Comparison of ENCODE assay signal across 17 cellular contexts in genomic region chrY:2857686-2858085, GRCh38. TPM values are rescaled to one million over a fixed set of nuclear protein-coding genes. Genes with fewer than 3 reads are reported as not detected.
A peak's percentile ranks its signal among the peaks of the same experiment; 100 is the strongest.
DNase-seq lines count a peak whose midpoint lies in the region; ATAC-seq, FAIRE-seq and TF ChIP-seq lines count a peak whose summit lies in the region.
"Had no signal": no experiment of that assay in that cellular context is flagged by ENCODE, and none has a peak within 500 bp of the region (broad histone marks: within the 10 kb centered on the region; RNA-seq: fewer than 3 reads in every experiment).

No MANE protein-coding gene starts in this region.

- peak overlapping the region; percentile 68 for H3K4me3 Mint-ChIP-seq in activated naive CD4-positive, alpha-beta T cell treated with anti-CD3 and anti-CD28 coated beads, Interleukin-2, amount 50 U/mL, for 24 hours

- H3K9me3 Mint-ChIP-seq in activated naive CD4-positive, alpha-beta T cell treated with anti-CD3 and anti-CD28 coated beads, Interleukin-2, amount 50 U/mL, for 24 hours: no peaks in the 10 kb centered on the region

- peaks cover 29% of the 10 kb centered on the region for H3K36me3 Mint-ChIP-seq in activated naive CD4-positive, alpha-beta T cell treated with anti-CD3 and anti-CD28 coated beads, Interleukin-2, amount 50 U/mL, for 24 hours

- H3K9me3 ChIP-seq in OCI-LY3 (ENCODE audit: insufficient read depth, low read length) (no peaks in the 10 kb centered on the region), upper lobe of right lung (no peaks in the 10 kb centered on the region)
- H3K9me3 ChIP-seq: BLaER1, HAP-1, psoas muscle had no signal

- no peak overlapping the region for H2AFZ ChIP-seq in OCI-LY3 (ENCODE audit: low read depth, low read length)

- TF ChIP-seq CTCF in OCI-LY3 (IDR thresholded peaks at IDR 0.05; ENCODE audit: low read depth, low read length) (0 out of 2 replicates have a peak, but pooled peaks have one; percentile 6), bronchial epithelial cell (IDR thresholded peaks at IDR 0.05; ENCODE audit: insufficient read depth, low read length, severe bottlenecking) (no peak), upper lobe of right lung (IDR thresholded peaks at IDR 0.05) (peak; percentile 10)

- H3K4me1 Mint-ChIP-seq in activated naive CD4-positive, alpha-beta T cell treated with anti-CD3 and anti-CD28 coated beads, Interleukin-2, amount 50 U/mL, for 24 hours: peaks cover 79% of the 10 kb centered on the region

- peaks cover 98% of the 10 kb centered on the region for H3K79me2 ChIP-seq in OCI-LY3 (ENCODE audit: low read length)

- H3K9ac ChIP-seq in OCI-LY3 (ENCODE audit: low read length): no peak overlapping the region
- H3K9ac ChIP-seq: BLaER1 had no signal

- H3K27me3 Mint-ChIP-seq in activated naive CD4-positive, alpha-beta T cell treated with anti-CD3 and anti-CD28 coated beads, Interleukin-2, amount 50 U/mL, for 24 hours: no peaks in the 10 kb centered on the region

- H3K4me1 ChIP-seq in OCI-LY3 (ENCODE audit: low read length) (no peaks in the 10 kb centered on the region), upper lobe of right lung (no peaks in the 10 kb centered on the region)
- H3K4me1 ChIP-seq: BLaER1, HAP-1, psoas muscle had no signal

- ATAC-seq in upper lobe of right lung (peak; percentile 31), HG03520 (IDR thresholded peaks at IDR 0.05; ENCODE audit: unreplicated experiment) (no peak), GM21576 (IDR thresholded peaks at IDR 0.05; ENCODE audit: unreplicated experiment) (no peak)
- ATAC-seq: psoas muscle had no signal

- no peak overlapping the region for H3K27ac Mint-ChIP-seq in activated naive CD4-positive, alpha-beta T cell treated with anti-CD3 and anti-CD28 coated beads, Interleukin-2, amount 50 U/mL, for 24 hours

- no peak overlapping the region for H3K4me2 ChIP-seq in OCI-LY3 (ENCODE audit: low read length)
- H3K4me2 ChIP-seq: BLaER1 had no signal

- H3K4me3 ChIP-seq in OCI-LY3 (ENCODE audit: low read length) (no peak overlapping the region), bronchial epithelial cell (ENCODE audit: low read depth, low read length) (no peak overlapping the region), upper lobe of right lung (no peak overlapping the region)
- H3K4me3 ChIP-seq: BLaER1, HAP-1, psoas muscle had no signal

- no peaks in the 10 kb centered on the region for H3K27me3 ChIP-seq in OCI-LY3 (ENCODE audit: low read depth, low read length)
- no peaks in the 10 kb centered on the region for H3K27me3 ChIP-seq in bronchial epithelial cell (ENCODE audit: control insufficient read depth, insufficient read depth, low read length)
- H3K27me3 ChIP-seq in upper lobe of right lung: no peaks in the 10 kb centered on the region
- H3K27me3 ChIP-seq: BLaER1 had no signal

- H3K36me3 ChIP-seq in OCI-LY3 (replicated peaks; ENCODE audit: low read depth, low read length) (peaks cover 44% of the 10 kb centered on the region), bronchial epithelial cell (ENCODE audit: control insufficient read depth, insufficient read depth, low read length) (no peaks in the 10 kb centered on the region), upper lobe of right lung (peaks cover 21% of the 10 kb centered on the region)
- H3K36me3 ChIP-seq: BLaER1, HAP-1 had no signal

- FAIRE-seq in bronchial epithelial cell (lab: Jason Lieb, UNC): no peak
- FAIRE-seq: islet of Langerhans had no signal

- H3K27ac ChIP-seq in OCI-LY3 (ENCODE audit: low read length) (no peak overlapping the region), upper lobe of right lung (no peak overlapping the region)
- H3K27ac ChIP-seq: BLaER1, psoas muscle had no signal

- intact Hi-C loops in upper lobe of right lung (cut with DNase I): no loop called here

- DNase-seq in activated naive CD4-positive, alpha-beta T cell treated with Interleukin-2 at 50 U/mL for 16 hours: no peak
- DNase-seq in bronchial epithelial cell (ENCODE audit: low read depth) (peak; percentile 6), upper lobe of right lung (no peak), mucosa of gallbladder (ENCODE audit: low spot score) (no peak)
- DNase-seq: activated gamma-delta T cell treated with Interleukin-2 at 50 U/mL for 16 hours; foreskin melanocyte; NCI-H748 treated with DMSO at 0.1 percent for 48 hours; psoas muscle; SHP77; stimulated activated CD4-positive, alpha-beta T cell treated with anti-CD3 and anti-CD28 coated beads, Interleukin-2, amount 100 ng/mL, for 24 hours had no signal

- peaks cover 18% of the 10 kb centered on the region for H4K20me1 ChIP-seq in OCI-LY3 (ENCODE audit: insufficient read depth, low read length)
- H4K20me1 ChIP-seq: BLaER1 had no signal

RNA-seq across cellular contexts. Expression of gene RPS4Y1, which starts 16.3 kb away (rescaled TPM):
- total RNA-seq in bronchial epithelial cell (0.64 and 711 TPM in 2 replicates), upper lobe of right lung (262 TPM), mucosa of gallbladder (0.98 TPM)
- total RNA-seq: psoas muscle had no signal
